Comparison of ENCODE assay signal across 1 cellular context in genomic region chr2:162113088-162113770, GRCh38.
TF ChIP-seq lines count a peak whose summit lies in the region.

No MANE protein-coding gene starts in this region.

TF ChIP-seq in HepG2, 621 proteins besides CTCF, POLR2A, EP300 and RAD21 (continued from another document):
- TF ChIP-seq MED13 (CRISPR knock-in tag; IDR thresholded peaks at IDR 0.05), result 0 out of 2 replicates have a peak, but pooled peaks have one; percentile 38
- TF ChIP-seq MTF2 (CRISPR knock-in tag; IDR thresholded peaks at IDR 0.05; ENCODE audit: borderline replicate concordance), result 0 out of 2 replicates have a peak, but pooled peaks have one; percentile 41
- no peak for TF ChIP-seq TBX3 (IDR thresholded peaks at IDR 0.05; ENCODE audit: borderline replicate concordance)
- no peak for TF ChIP-seq ZNF569 (CRISPR knock-in tag; IDR thresholded peaks at IDR 0.05; ENCODE audit: borderline replicate concordance)
- no peak for TF ChIP-seq KDM3A (CRISPR knock-in tag; IDR thresholded peaks at IDR 0.05; ENCODE audit: low read depth)
- TF ChIP-seq, protein P1, sequence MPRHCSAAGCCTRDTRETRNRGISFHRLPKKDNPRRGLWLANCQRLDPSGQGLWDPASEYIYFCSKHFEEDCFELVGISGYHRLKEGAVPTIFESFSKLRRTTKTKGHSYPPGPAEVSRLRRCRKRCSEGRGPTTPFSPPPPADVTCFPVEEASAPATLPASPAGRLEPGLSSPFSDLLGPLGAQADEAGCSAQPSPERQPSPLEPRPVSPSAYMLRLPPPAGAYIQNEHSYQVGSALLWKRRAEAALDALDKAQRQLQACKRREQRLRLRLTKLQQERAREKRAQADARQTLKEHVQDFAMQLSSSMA (CRISPR knock-in tag; IDR thresholded peaks at IDR 0.05), result no peak
- TF ChIP-seq PBX2 (CRISPR knock-in tag; IDR thresholded peaks at IDR 0.05), result no peak
TF ChIP-seq in HepG2: peak in this region for 17.
